ENCODE assay signal across 11 cellular contexts in the genomic region with DNA sequence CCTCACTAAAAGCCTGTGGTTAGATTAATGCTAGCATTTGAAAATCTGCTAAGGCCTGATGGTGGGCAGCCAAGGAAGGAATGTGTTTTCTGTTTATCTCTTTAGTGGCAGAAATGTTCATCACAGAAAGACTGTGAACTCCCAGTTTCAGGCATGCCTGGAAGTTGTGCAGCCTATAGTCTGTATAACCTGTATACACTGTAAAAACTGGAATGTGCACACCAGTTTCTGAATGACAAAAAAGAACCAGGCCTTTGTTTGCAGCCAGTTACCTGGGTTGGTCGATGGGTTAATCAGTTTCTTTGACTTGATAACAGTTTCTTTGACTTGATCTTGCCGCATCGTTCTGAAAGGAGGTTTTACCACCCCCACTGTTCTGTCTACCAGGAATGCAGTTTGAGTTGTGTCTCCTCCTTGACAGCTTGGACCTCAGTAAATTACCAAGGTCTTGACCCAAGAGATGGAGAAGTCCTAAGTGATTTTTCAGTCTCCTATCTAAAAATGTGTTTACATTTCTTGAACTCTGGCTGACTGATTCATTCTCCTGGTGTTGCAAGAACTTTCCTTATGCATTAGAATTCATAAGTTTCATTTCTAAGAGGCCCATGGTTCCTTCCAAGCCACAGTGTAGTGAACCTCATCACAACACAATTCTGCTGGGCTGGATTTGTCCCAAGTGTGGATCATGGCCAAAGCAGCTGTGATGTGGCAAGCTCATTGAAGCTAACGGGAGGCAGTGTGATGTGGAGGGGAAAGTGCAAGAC.
A peak's percentile ranks its signal among the peaks of the same experiment; 100 is the strongest.
DNase-seq lines count a peak whose midpoint lies in the region; ATAC-seq and TF ChIP-seq lines count a peak whose summit lies in the region.
"Had no signal": no experiment of that assay in that cellular context is flagged by ENCODE, and none has a peak within 500 bp of the region (broad histone marks: within the 10 kb centered on the region; RNA-seq: fewer than 3 reads in every experiment).

No MANE protein-coding gene starts in this region.

- TF ChIP-seq CTCF in cardiac fibroblast (IDR thresholded peaks at IDR 0.05; ENCODE audit: low read depth, low read length) = no peak

- H3K27ac ChIP-seq in substantia nigra (ENCODE audit: low read depth, low read length, poor library complexity, severe bottlenecking) = no peak overlapping the region
- H3K27ac ChIP-seq: KMS-11 had no signal

- peak; percentile 44 for ATAC-seq in left lobe of liver
- no peak for ATAC-seq in HG03565 (IDR thresholded peaks at IDR 0.05; ENCODE audit: unreplicated experiment)
- ATAC-seq in GM21367 (IDR thresholded peaks at IDR 0.05; ENCODE audit: unreplicated experiment) = no peak
- ATAC-seq in GM19455 (IDR thresholded peaks at IDR 0.05; ENCODE audit: unreplicated experiment) = no peak

- no peak overlapping the region for H3K4me3 ChIP-seq in cardiac fibroblast (replicated peaks in 1 of 2; ENCODE audit: low read depth in 2 of 2, low read length in 2 of 2)

- peak; percentile 99 for DNase-seq in HCEC 1CT
- DNase-seq in cardiac fibroblast (ENCODE audit: low read depth in 2 of 2) = peak; percentile 98 to 99
- DNase-seq in left lobe of liver (ENCODE audit: low spot score) = peak; percentile 51
- peak in 26 of 49 donors; percentile 3 to 50 (median 19) for DNase-seq in substantia nigra (lab: John Stamatoyannopoulos, UW)
- DNase-seq in SKM-1 treated with dmso at 0.1 percent for 144 hours (lab: John Stamatoyannopoulos, UW; ENCODE audit: unreplicated experiment) = no peak
- DNase-seq: activated gamma-delta T cell, glutamatergic neuron had no signal
